24 cellular contexts compared by ENCODE assay signal in genomic region chr1:115546846-115547245, GRCh38.
DNase-seq lines count a peak whose midpoint lies in the region; ATAC-seq and TF ChIP-seq lines count a peak whose summit lies in the region.
"Had no signal": no experiment of that assay in that cellular context is flagged by ENCODE, and none has a peak within 500 bp of the region (broad histone marks: within the 10 kb centered on the region; RNA-seq: fewer than 3 reads in every experiment).

No MANE protein-coding gene starts in this region.

- no peak for ATAC-seq in GM23338
- ATAC-seq in RWPE2 (ENCODE audit: low read depth): no peak
- ATAC-seq in esophagus mucosa: peak; percentile 27
- ATAC-seq in GM18511 (IDR thresholded peaks at IDR 0.05; ENCODE audit: unreplicated experiment): no peak
- no peak for ATAC-seq in HG03045 (IDR thresholded peaks at IDR 0.05; ENCODE audit: unreplicated experiment)
- ATAC-seq: natural killer cell treated with Interleukin-12 subunit alpha and Interleukin-12 subunit beta and Interleukin-15 and Interleukin-18, amount 100 ng/mL, for 72 hours had no signal

- peaks cover 5% of the 10 kb centered on the region for H3K27me3 Mint-ChIP-seq in GM23338 (ENCODE audit: insufficient read depth, low read depth, poor library complexity)

- no peaks in the 10 kb centered on the region for H3K9me2 ChIP-seq in GM23338 (ENCODE audit: insufficient read depth)

- H3K4me1 Mint-ChIP-seq in GM23338: peaks cover 17% of the 10 kb centered on the region
- H3K4me1 Mint-ChIP-seq: activated CD4-positive, alpha-beta memory T cell treated with anti-CD3 and anti-CD28 coated beads, Interleukin-2, amount 10 ng/mL, durations not matched to agents 7 days and 5 days had no signal

- H3K27ac Mint-ChIP-seq in GM23338: no peak overlapping the region
- H3K27ac Mint-ChIP-seq: activated CD4-positive, alpha-beta memory T cell treated with anti-CD3 and anti-CD28 coated beads, Interleukin-2, amount 10 ng/mL, durations not matched to agents 7 days and 5 days; activated naive CD8-positive, alpha-beta T cell; natural killer cell treated with Interleukin-12 subunit alpha and Interleukin-12 subunit beta and Interleukin-15 and Interleukin-18, amount 100 ng/mL, for 72 hours had no signal

- TF ChIP-seq CTCF in GM23338 (conservative IDR thresholded peaks at IDR 0.05; ENCODE audit: low read depth in 2 of 2) (no peak), RWPE2 (IDR thresholded peaks at IDR 0.05; ENCODE audit: poor library complexity, severe bottlenecking) (no peak)

- H2AFZ ChIP-seq in GM23338: no peak overlapping the region

- no peaks in the 10 kb centered on the region for H3K27me3 ChIP-seq in GM23338 (ENCODE audit: insufficient read depth)
- H3K27me3 ChIP-seq in RWPE2 (ENCODE audit: insufficient read depth, poor library complexity, severe bottlenecking): no peaks in the 10 kb centered on the region
- H3K27me3 ChIP-seq: foreskin keratinocyte, ovary, right atrium auricular region, testis had no signal

- H3K27ac ChIP-seq in GM23338 (ENCODE audit: low read depth): 0 out of 2 replicates have a peak overlapping the region, but pooled peaks have one; percentile 67
- H3K27ac ChIP-seq in RWPE2 (ENCODE audit: poor library complexity, severe bottlenecking): peak overlapping the region; percentile 91
- H3K27ac ChIP-seq: ovary, testis had no signal

- H3K9me3 Mint-ChIP-seq in GM23338: no peaks in the 10 kb centered on the region
- H3K9me3 Mint-ChIP-seq: activated CD4-positive, alpha-beta memory T cell treated with anti-CD3 and anti-CD28 coated beads, Interleukin-2, amount 10 ng/mL, durations not matched to agents 7 days and 5 days; natural killer cell treated with Interleukin-12 subunit alpha and Interleukin-12 subunit beta and Interleukin-15 and Interleukin-18, amount 100 ng/mL, for 72 hours had no signal

- DNase-seq in GM23338 (ENCODE audit: low spot score) (no peak), RWPE2 (ENCODE audit: low spot score) (no peak), renal cortical epithelial cell (ENCODE audit: low read depth) (peak; percentile 31), SW480 (ENCODE audit: low spot score) (no peak), NCI-H524 treated with DMSO at 0.1 percent for 48 hours (lab: John Stamatoyannopoulos, UW) (no peak)
- DNase-seq: activated CD4-positive, alpha-beta memory T cell treated with anti-CD3 and anti-CD28 coated beads, Interleukin-2, amount 10 ng/mL, durations not matched to agents 7 days and 5 days; activated CD4-positive, CD25-positive, alpha-beta regulatory T cell treated with anti-CD3 and anti-CD28 coated beads, Interleukin-2, amount 50 U/mL, for 72 hours; effector CD4-positive, alpha-beta T cell; Karpas-422; midbrain; NCI-H1694 treated with DMSO at 0.1 percent for 48 hours; Right ventricle myocardium superior; stimulated activated CD4-positive, alpha-beta T cell treated with anti-CD3 and anti-CD28 coated beads, Interleukin-4, amount 100 ng/mL, for 4 hours; stimulated activated naive CD4-positive, alpha-beta T cell had no signal

- H4K20me1 ChIP-seq in GM23338 (replicated peaks; ENCODE audit: insufficient read depth): no peaks in the 10 kb centered on the region

- H3K4me2 ChIP-seq in GM23338: no peak overlapping the region

- H3K36me3 Mint-ChIP-seq in GM23338 (ENCODE audit: low read depth): no peaks in the 10 kb centered on the region
- H3K36me3 Mint-ChIP-seq: activated naive CD8-positive, alpha-beta T cell; natural killer cell treated with Interleukin-12 subunit alpha and Interleukin-12 subunit beta and Interleukin-15 and Interleukin-18, amount 100 ng/mL, for 72 hours had no signal

- H3F3A ChIP-seq in GM23338 (replicated peaks; ENCODE audit: low read depth): no peaks in the 10 kb centered on the region

- H3K4me1 ChIP-seq in GM23338 (ENCODE audit: insufficient read depth) (0 out of 2 replicates have a peak, but pooled peaks cover 7% of the 10 kb centered on the region), RWPE2 (ENCODE audit: insufficient read depth, poor library complexity, severe bottlenecking) (peaks cover 22% of the 10 kb centered on the region)
- H3K4me1 ChIP-seq: testis had no signal

- H3K4me3 Mint-ChIP-seq in GM23338: no peak overlapping the region
- H3K4me3 Mint-ChIP-seq: activated CD4-positive, alpha-beta memory T cell treated with anti-CD3 and anti-CD28 coated beads, Interleukin-2, amount 10 ng/mL, durations not matched to agents 7 days and 5 days; activated naive CD8-positive, alpha-beta T cell; natural killer cell treated with Interleukin-12 subunit alpha and Interleukin-12 subunit beta and Interleukin-15 and Interleukin-18, amount 100 ng/mL, for 72 hours had no signal

- H3K4me3 ChIP-seq in GM23338 (no peak overlapping the region), RWPE2 (ENCODE audit: severe bottlenecking) (no peak overlapping the region)
- H3K4me3 ChIP-seq: heart right ventricle, ovary, right atrium auricular region, testis had no signal

- H3K79me2 ChIP-seq in GM23338 (replicated peaks; ENCODE audit: insufficient read depth): no peaks in the 10 kb centered on the region

- H3K36me3 ChIP-seq in GM23338 (ENCODE audit: insufficient read depth): no peaks in the 10 kb centered on the region
- no peaks in the 10 kb centered on the region for H3K36me3 ChIP-seq in RWPE2 (ENCODE audit: low read depth)
- H3K36me3 ChIP-seq: heart right ventricle, ovary, right atrium auricular region had no signal

- H3K9me3 ChIP-seq in RWPE2 (ENCODE audit: severe bottlenecking): no peaks in the 10 kb centered on the region
- H3K9me3 ChIP-seq: heart right ventricle, ovary, right atrium auricular region, testis had no signal

TF ChIP-seq in GM23338, 12 proteins besides CTCF, POLR2A, EP300 and RAD21:
- no peak for TF ChIP-seq NANOG (IDR thresholded peaks at IDR 0.05; ENCODE audit: borderline replicate concordance)
- TF ChIP-seq JUNB (IDR thresholded peaks at IDR 0.05; ENCODE audit: unreplicated experiment): no peak
